Comparison of ENCODE assay signal across 13 cellular contexts in genomic region chr1:158830074-158830677, GRCh38. TPM values are rescaled to one million over a fixed set of nuclear protein-coding genes. Genes with fewer than 3 reads are reported as not detected.
DNase-seq lines count a peak whose midpoint lies in the region; ATAC-seq, FAIRE-seq and TF ChIP-seq lines count a peak whose summit lies in the region.
"Had no signal": no experiment of that assay in that cellular context is flagged by ENCODE, and none has a peak within 500 bp of the region (broad histone marks: within the 10 kb centered on the region; RNA-seq: fewer than 3 reads in every experiment).

No MANE protein-coding gene starts in this region.

- peaks cover 5% of the 10 kb centered on the region for H3K9me3 Mint-ChIP-seq in type B pancreatic cell

- in situ Hi-C loops in HepG2 (cut with HindIII; ENCODE audit: extremely low pct_ligation_motif_present, low pct_unique_long_range_greater_than_20kb), result no loop called here

- TF ChIP-seq CTCF in right lobe of liver (IDR thresholded peaks at IDR 0.05) (no peak), HepG2 (CRISPR knock-in tag; IDR thresholded peaks at IDR 0.05) (no peak), upper lobe of right lung (IDR thresholded peaks at IDR 0.05) (no peak), type B pancreatic cell (conservative IDR thresholded peaks at IDR 0.05) (no peak)

- TF ChIP-seq POLR2A in right lobe of liver (IDR thresholded peaks at IDR 0.05), result no peak
- no peak for TF ChIP-seq POLR2A in HepG2 (IDR thresholded peaks at IDR 0.05; ENCODE audit: insufficient read depth in 1 of 2, low read depth in 2 of 2, low read length in 2 of 2)

- TF ChIP-seq EP300 in HepG2 (IDR thresholded peaks at IDR 0.05; ENCODE audit: low read depth in 2 of 2, low read length in 2 of 2), result no peak
- no peak for TF ChIP-seq EP300 in HepG2 (CRISPR knock-in tag; IDR thresholded peaks at IDR 0.05; ENCODE audit: borderline replicate concordance)

- no peak overlapping the region for H3K27ac Mint-ChIP-seq in type B pancreatic cell

- H3K27me3 Mint-ChIP-seq in type B pancreatic cell, result no peaks in the 10 kb centered on the region

- no TSS peak for BruUV-seq in HepG2 (replicated peaks; lab: Mats Ljungman, UMichigan)

- WGBS in right lobe of liver (ENCODE audit: insufficient coverage, low coverage, low lambda C conversion rate, missing lambda C conversion rate), result 21% methylated on average over 2 of the region's 2 CpGs
- WGBS in HepG2 (ENCODE audit: low lambda C conversion rate), result 3% methylated on average over 2 of the region's 2 CpGs

- CTCF ChIA-PET in HepG2 (lab: Yijun Ruan, JAX; ENCODE audit: low intra/inter-chr PET ratio, low total read pairs), result no interaction called here

- ATAC-seq in right lobe of liver, result no peak
- no peak for ATAC-seq in HepG2
- ATAC-seq in HG02678 (IDR thresholded peaks at IDR 0.05; ENCODE audit: unreplicated experiment), result peak; percentile 62
- peak; percentile 39 for ATAC-seq in HG03571 (IDR thresholded peaks at IDR 0.05; ENCODE audit: unreplicated experiment)
- no peak for ATAC-seq in upper lobe of right lung

- POLR2A ChIA-PET in HepG2 (lab: Yijun Ruan, JAX), result no interaction called here

- H3K27ac ChIP-seq in right lobe of liver (peak overlapping the region in 2 of 3 donors; percentile 26 to 38), HepG2 (ENCODE audit: extremely low read length, insufficient read depth, low read length) (no peak overlapping the region), upper lobe of right lung (peak overlapping the region; percentile 51)
- H3K27ac ChIP-seq: epithelial cell of prostate, parathyroid adenoma had no signal

- H4K20me1 ChIP-seq in HepG2 (ENCODE audit: insufficient read depth, low read length), result no peaks in the 10 kb centered on the region

- DNase-seq in right lobe of liver (no peak), HepG2 (ENCODE audit: low spot score) (no peak), upper lobe of right lung (no peak), type B pancreatic cell (ENCODE audit: extremely low spot score, unreplicated experiment) (no peak), HCEC 1CT (no peak), NCI-H2081 treated with DMSO at 0.1 percent for 48 hours (lab: John Stamatoyannopoulos, UW) (no peak)
- DNase-seq: activated CD4-positive, CD25-positive, alpha-beta regulatory T cell treated with anti-CD3 and anti-CD28 coated beads, Interleukin-2, amount 50 U/mL, for 72 hours; NCI-H1048 had no signal

- H3K36me3 Mint-ChIP-seq in type B pancreatic cell, result no peaks in the 10 kb centered on the region

- no peak overlapping the region for H3K4me3 ChIP-seq in right lobe of liver
- H3K4me3 ChIP-seq in HepG2 (replicated peaks in 1 of 3; ENCODE audit: insufficient read depth in 1 of 3, low read depth in 2 of 3, low read length in 3 of 3), result no peak overlapping the region
- H3K4me3 ChIP-seq in upper lobe of right lung, result no peak overlapping the region

- H3K4me1 ChIP-seq in right lobe of liver (no peaks in the 10 kb centered on the region), HepG2 (ENCODE audit: insufficient read depth, low read length) (no peaks in the 10 kb centered on the region), upper lobe of right lung (no peaks in the 10 kb centered on the region)
- H3K4me1 ChIP-seq: parathyroid adenoma had no signal

- no peaks in the 10 kb centered on the region for H3K4me1 Mint-ChIP-seq in type B pancreatic cell (ENCODE audit: unreplicated experiment)

- H3K27me3 ChIP-seq in right lobe of liver (no peaks in the 10 kb centered on the region), HepG2 (ENCODE audit: control insufficient read depth in 1 of 2, insufficient read depth in 2 of 2, low read length in 2 of 2) (no peaks in the 10 kb centered on the region), upper lobe of right lung (no peaks in the 10 kb centered on the region)

- H3K36me3 ChIP-seq in right lobe of liver (no peaks in the 10 kb centered on the region), HepG2 (replicated peaks in 1 of 2; ENCODE audit: control insufficient read depth in 1 of 2, insufficient read depth in 2 of 2, low read length in 2 of 2) (no peaks in the 10 kb centered on the region), upper lobe of right lung (no peaks in the 10 kb centered on the region)

- no peak overlapping the region for H3K4me3 Mint-ChIP-seq in type B pancreatic cell

- H3K9ac ChIP-seq in HepG2 (ENCODE audit: insufficient read depth, low read depth, low read length), result no peak overlapping the region
- H3K9ac ChIP-seq: parathyroid adenoma had no signal

- FAIRE-seq in HepG2 (lab: Jason Lieb, UNC), result no peak
- FAIRE-seq: astrocyte had no signal

- intact Hi-C loops in right lobe of liver (cut with DNase I), result no loop called here
- intact Hi-C loops in HepG2 (cut with micrococcal nuclease; ENCODE audit: unreplicated experiment), result no loop called here
- intact Hi-C loops in upper lobe of right lung (cut with DNase I), result no loop called here

- no peak for TF ChIP-seq RAD21 in HepG2 (CRISPR knock-in tag; IDR thresholded peaks at IDR 0.05)

- H3K79me2 ChIP-seq in HepG2 (ENCODE audit: insufficient read depth, low read length), result no peaks in the 10 kb centered on the region
- H3K79me2 ChIP-seq: parathyroid adenoma had no signal

- no peak overlapping the region for H3K4me2 ChIP-seq in HepG2 (ENCODE audit: low read depth, low read length)

- H2AFZ ChIP-seq in HepG2 (ENCODE audit: low read length), result no peak overlapping the region
- H2AFZ ChIP-seq: parathyroid adenoma had no signal

- H3K9me3 ChIP-seq in right lobe of liver, result no peaks in the 10 kb centered on the region
- peaks cover 80% of the 10 kb centered on the region for H3K9me3 ChIP-seq in HepG2 (ENCODE audit: low read length)
- H3K9me3 ChIP-seq in upper lobe of right lung, result no peaks in the 10 kb centered on the region

RNA-seq across cellular contexts. Expression of gene MNDA, which starts 1.0 kb away (rescaled TPM):
- total RNA-seq in right lobe of liver (1 to 10 TPM; 1.5 to 6.6 (median 3.5) TPM), HepG2 (2016; rRNA removed; fragmentation: Illumina TruSeq; extraction: Trizol) (not detected in 2 replicates), upper lobe of right lung (45.5 TPM), type B pancreatic cell (ENCODE audit: low replicate concordance) (not detected in 2 replicates)
- not detected in 2 replicates for total RNA-seq in HepG2 (2016; cell fraction: cytosol; rRNA removed; fragmentation: Illumina TruSeq; extraction: Trizol; ENCODE audit: low read depth)
- total RNA-seq in HepG2 (2016; cell fraction: insoluble cytoplasmic fraction; rRNA removed; fragmentation: Illumina TruSeq; extraction: Trizol), result not detected in 2 replicates
- not detected in 2 replicates for total RNA-seq in HepG2 (2016; cell fraction: membrane; rRNA removed; fragmentation: Illumina TruSeq; extraction: Trizol)
- total RNA-seq in HepG2 (2016; cell fraction: nucleus; rRNA removed; fragmentation: Illumina TruSeq; extraction: Trizol), result not detected in 2 replicates
- not detected in 2 replicates for polyA plus RNA-seq in HepG2 (2011; rRNA removed)
- polyA plus RNA-seq in HepG2 (2011; cell fraction: cytosol; rRNA removed), result not detected in 2 replicates
- polyA plus RNA-seq in HepG2 (2011; cell fraction: nucleus; rRNA removed), result 0.12 TPM in 1 of 2 replicates, not detected in the other
- polyA plus RNA-seq in HepG2 (2012), result not detected in 2 replicates
- polyA plus RNA-seq in HepG2 (2016; cell fraction: cytosol; fragmentation: Illumina TruSeq; extraction: Trizol; ENCODE audit: low read depth), result not detected in 2 replicates
- not detected in 2 replicates for polyA plus RNA-seq in HepG2 (2016; cell fraction: insoluble cytoplasmic fraction; fragmentation: Illumina TruSeq; extraction: Trizol; ENCODE audit: low read depth)
- not detected in 2 replicates for polyA plus RNA-seq in HepG2 (2016; cell fraction: membrane; fragmentation: Illumina TruSeq; extraction: Trizol; ENCODE audit: low read depth)
- not detected in 2 replicates for polyA plus RNA-seq in HepG2 (2016; cell fraction: nucleus; fragmentation: Illumina TruSeq; extraction: Trizol; ENCODE audit: insufficient read depth, low read depth)
- polyA minus RNA-seq in HepG2 (2011; rRNA and poly(A)+ RNA removed; ENCODE audit: low replicate concordance), result not detected in 2 replicates
- not detected in 2 replicates for polyA minus RNA-seq in HepG2 (2011; cell fraction: cytosol; rRNA and poly(A)+ RNA removed)
- polyA minus RNA-seq in HepG2 (2011; cell fraction: nucleus; rRNA and poly(A)+ RNA removed), result not detected in 2 replicates
- total RNA-seq: astrocyte had no signal

RNA-seq across cellular contexts. Expression of gene OR6N2, which starts 49.2 kb away (rescaled TPM):
- total RNA-seq in right lobe of liver (not detected), HepG2 (2016; rRNA removed; fragmentation: Illumina TruSeq; extraction: Trizol) (not detected in 2 replicates), upper lobe of right lung (0.72 TPM), type B pancreatic cell (ENCODE audit: low replicate concordance) (not detected in 2 replicates)
- not detected in 2 replicates for total RNA-seq in HepG2 (2016; cell fraction: cytosol; rRNA removed; fragmentation: Illumina TruSeq; extraction: Trizol; ENCODE audit: low read depth)
- not detected in 2 replicates for total RNA-seq in HepG2 (2016; cell fraction: insoluble cytoplasmic fraction; rRNA removed; fragmentation: Illumina TruSeq; extraction: Trizol)
- not detected in 2 replicates for total RNA-seq in HepG2 (2016; cell fraction: membrane; rRNA removed; fragmentation: Illumina TruSeq; extraction: Trizol)
- not detected in 2 replicates for total RNA-seq in HepG2 (2016; cell fraction: nucleus; rRNA removed; fragmentation: Illumina TruSeq; extraction: Trizol)
- not detected in 2 replicates for polyA plus RNA-seq in HepG2 (2011; rRNA removed)
- polyA plus RNA-seq in HepG2 (2011; cell fraction: cytosol; rRNA removed), result not detected in 2 replicates
- not detected in 2 replicates for polyA plus RNA-seq in HepG2 (2011; cell fraction: nucleus; rRNA removed)
- polyA plus RNA-seq in HepG2 (2012), result not detected in 2 replicates
- not detected in 2 replicates for polyA plus RNA-seq in HepG2 (2016; cell fraction: cytosol; fragmentation: Illumina TruSeq; extraction: Trizol; ENCODE audit: low read depth)
- polyA plus RNA-seq in HepG2 (2016; cell fraction: insoluble cytoplasmic fraction; fragmentation: Illumina TruSeq; extraction: Trizol; ENCODE audit: low read depth), result not detected in 2 replicates
- not detected in 2 replicates for polyA plus RNA-seq in HepG2 (2016; cell fraction: membrane; fragmentation: Illumina TruSeq; extraction: Trizol; ENCODE audit: low read depth)
- not detected in 2 replicates for polyA plus RNA-seq in HepG2 (2016; cell fraction: nucleus; fragmentation: Illumina TruSeq; extraction: Trizol; ENCODE audit: insufficient read depth, low read depth)
- not detected in 2 replicates for polyA minus RNA-seq in HepG2 (2011; rRNA and poly(A)+ RNA removed; ENCODE audit: low replicate concordance)
- not detected in 2 replicates for polyA minus RNA-seq in HepG2 (2011; cell fraction: cytosol; rRNA and poly(A)+ RNA removed)
- not detected in 2 replicates for polyA minus RNA-seq in HepG2 (2011; cell fraction: nucleus; rRNA and poly(A)+ RNA removed)
- total RNA-seq: astrocyte had no signal

RNA-seq across cellular contexts. Expression of gene OR6N1, which starts 58.2 kb away (rescaled TPM):
- total RNA-seq in right lobe of liver, result not detected
- not detected in 2 replicates for total RNA-seq in HepG2 (2016; rRNA removed; fragmentation: Illumina TruSeq; extraction: Trizol)
- total RNA-seq in HepG2 (2016; cell fraction: cytosol; rRNA removed; fragmentation: Illumina TruSeq; extraction: Trizol; ENCODE audit: low read depth), result not detected in 2 replicates
- not detected in 2 replicates for total RNA-seq in HepG2 (2016; cell fraction: insoluble cytoplasmic fraction; rRNA removed; fragmentation: Illumina TruSeq; extraction: Trizol)
- not detected in 2 replicates for total RNA-seq in HepG2 (2016; cell fraction: membrane; rRNA removed; fragmentation: Illumina TruSeq; extraction: Trizol)
- not detected in 2 replicates for total RNA-seq in HepG2 (2016; cell fraction: nucleus; rRNA removed; fragmentation: Illumina TruSeq; extraction: Trizol)
- not detected in 2 replicates for polyA plus RNA-seq in HepG2 (2011; rRNA removed)
- polyA plus RNA-seq in HepG2 (2011; cell fraction: cytosol; rRNA removed), result not detected in 2 replicates
- polyA plus RNA-seq in HepG2 (2011; cell fraction: nucleus; rRNA removed), result not detected in 2 replicates
- not detected in 2 replicates for polyA plus RNA-seq in HepG2 (2012)
- polyA plus RNA-seq in HepG2 (2016; cell fraction: cytosol; fragmentation: Illumina TruSeq; extraction: Trizol; ENCODE audit: low read depth), result not detected in 2 replicates
- polyA plus RNA-seq in HepG2 (2016; cell fraction: insoluble cytoplasmic fraction; fragmentation: Illumina TruSeq; extraction: Trizol; ENCODE audit: low read depth), result not detected in 2 replicates
- not detected in 2 replicates for polyA plus RNA-seq in HepG2 (2016; cell fraction: membrane; fragmentation: Illumina TruSeq; extraction: Trizol; ENCODE audit: low read depth)
- not detected in 2 replicates for polyA plus RNA-seq in HepG2 (2016; cell fraction: nucleus; fragmentation: Illumina TruSeq; extraction: Trizol; ENCODE audit: insufficient read depth, low read depth)
- not detected in 2 replicates for polyA minus RNA-seq in HepG2 (2011; rRNA and poly(A)+ RNA removed; ENCODE audit: low replicate concordance)
- polyA minus RNA-seq in HepG2 (2011; cell fraction: cytosol; rRNA and poly(A)+ RNA removed), result not detected in 2 replicates
- not detected in 2 replicates for polyA minus RNA-seq in HepG2 (2011; cell fraction: nucleus; rRNA and poly(A)+ RNA removed)
- 2.3 TPM for total RNA-seq in upper lobe of right lung
- total RNA-seq in type B pancreatic cell (ENCODE audit: low replicate concordance), result not detected in 2 replicates
- total RNA-seq: astrocyte had no signal

Comparison
In these comparisons a context has a peak if more than half of its experiments do, and no peak if none do; other contexts are left out.
1. ATAC-seq: peak in HG02678 (single experiment) and HG03571 (single experiment); none in right lobe of liver (0 of 4), HepG2 (single experiment) and upper lobe of right lung (single experiment).